9 cellular contexts compared by ENCODE assay signal in genomic region chr13:51148952-51149573, GRCh38. TPM values are rescaled to one million over a fixed set of nuclear protein-coding genes. Genes with fewer than 3 reads are reported as not detected.
DNase-seq lines count a peak whose midpoint lies in the region; ATAC-seq and TF ChIP-seq lines count a peak whose summit lies in the region.
"Had no signal": no experiment of that assay in that cellular context is flagged by ENCODE, and none has a peak within 500 bp of the region (broad histone marks: within the 10 kb centered on the region; RNA-seq: fewer than 3 reads in every experiment).

No MANE protein-coding gene starts in this region.

- ATAC-seq in gastroesophageal sphincter (peak; percentile 50), HG02973 (IDR thresholded peaks at IDR 0.05; ENCODE audit: unreplicated experiment) (no peak), HG03280 (IDR thresholded peaks at IDR 0.05; ENCODE audit: unreplicated experiment) (no peak)

- CTCF ChIA-PET in SK-N-SH (lab: Yijun Ruan, JAX), result interaction anchor here (0.6 to 10.5 kb wide), 40 partner anchors 9 to 1134 kb away, joined by 3 to 257 read pairs (median 4); partner anchors contain the start of gene KCNRG

- no peaks in the 10 kb centered on the region for H3K27me3 ChIP-seq in BE2C
- H3K27me3 ChIP-seq in HUES64 (ENCODE audit: insufficient read depth, low read length), result no peaks in the 10 kb centered on the region
- H3K27me3 ChIP-seq in SK-N-SH (ENCODE audit: insufficient read depth), result no peaks in the 10 kb centered on the region; the same call in none of the 2 replicates
- no peaks in the 10 kb centered on the region for H3K27me3 ChIP-seq in gastroesophageal sphincter
- H3K27me3 ChIP-seq in ovary, result no peaks in the 10 kb centered on the region
- no peaks in the 10 kb centered on the region for H3K27me3 ChIP-seq in effector memory CD4-positive, alpha-beta T cell (replicated peaks; ENCODE audit: control insufficient read depth, insufficient read depth, low read length, poor library complexity, severe bottlenecking)

- H3K79me2 ChIP-seq in SK-N-SH (ENCODE audit: insufficient read depth), result no peaks in the 10 kb centered on the region

- no peak overlapping the region for H3K4me2 ChIP-seq in SK-N-SH

- TF ChIP-seq EP300 in SK-N-SH (IDR thresholded peaks at IDR 0.05; ENCODE audit: borderline replicate concordance in 1 of 2, low read depth in 1 of 2, low read length in 1 of 2) (no peak), gastroesophageal sphincter (IDR thresholded peaks at IDR 0.05) (no peak), ovary (IDR thresholded peaks at IDR 0.05) (no peak)

- peak overlapping the region; percentile 39 for H3K9ac ChIP-seq in HUES64 (ENCODE audit: low read depth, low read length)
- H3K9ac ChIP-seq in SK-N-SH, result no peak overlapping the region

- 2% methylated on average over 4 of the region's 4 CpGs for WGBS in HUES64
- 16% methylated on average over 4 of the region's 4 CpGs for WGBS in SK-N-SH (ENCODE audit: low lambda C conversion rate)
- 3% methylated on average over 3 of the region's 4 CpGs; no CpG with 5 or more reads in 1 of the 2 donors for WGBS in gastroesophageal sphincter (ENCODE audit: low coverage in 1 of 2), 2 donors
- 0 to 4% (median 4%) methylated on average over 4 of the region's 4 CpGs for WGBS in ovary, 3 donors

- H3K9me3 ChIP-seq in BE2C (no peaks in the 10 kb centered on the region), HUES64 (ENCODE audit: insufficient read depth, low read depth, low read length) (peaks cover 7% of the 10 kb centered on the region; the same call in 1 of the 2 replicates), SK-N-SH (no peaks in the 10 kb centered on the region), gastroesophageal sphincter (no peaks in the 10 kb centered on the region), ovary (no peaks in the 10 kb centered on the region)
- H3K9me3 ChIP-seq in effector memory CD4-positive, alpha-beta T cell (ENCODE audit: control insufficient read depth, low read length), result no peaks in the 10 kb centered on the region

- H3K36me3 ChIP-seq in BE2C (no peaks in the 10 kb centered on the region), HUES64 (ENCODE audit: insufficient read depth, low read length) (no peaks in the 10 kb centered on the region), SK-N-SH (replicated peaks in 1 of 2; ENCODE audit: control insufficient read depth in 1 of 2, insufficient read depth in 2 of 2, low read length in 1 of 2) (no peaks in the 10 kb centered on the region), gastroesophageal sphincter (no peaks in the 10 kb centered on the region), ovary (no peaks in the 10 kb centered on the region)
- H3K36me3 ChIP-seq in effector memory CD4-positive, alpha-beta T cell (ENCODE audit: control insufficient read depth, insufficient read depth, low read length), result no peaks in the 10 kb centered on the region

- peak; percentile 98 for TF ChIP-seq RAD21 in SK-N-SH (IDR thresholded peaks at IDR 0.05; ENCODE audit: low read length)

- no peak overlapping the region for H2AFZ ChIP-seq in SK-N-SH (ENCODE audit: low read depth)

- no peaks in the 10 kb centered on the region for H3F3A ChIP-seq in SK-N-SH (replicated peaks; ENCODE audit: insufficient read depth)

- H3K4me1 ChIP-seq in BE2C (peaks cover 4% of the 10 kb centered on the region; the same call in 1 of the 2 replicates), HUES64 (ENCODE audit: insufficient read depth, low read length) (peaks cover 59% of the 10 kb centered on the region), SK-N-SH (ENCODE audit: control insufficient read depth in 1 of 2, insufficient read depth in 2 of 2, low read depth in 1 of 2, low read length in 1 of 2) (no peaks in the 10 kb centered on the region; a peak in 1 of 4 replicates), gastroesophageal sphincter (peaks cover 0 to 5% (median 0%) of the 10 kb centered on the region in 3 donors), ovary (ENCODE audit: insufficient read depth) (no peaks in the 10 kb centered on the region)
- no peaks in the 10 kb centered on the region for H3K4me1 ChIP-seq in effector memory CD4-positive, alpha-beta T cell (ENCODE audit: control insufficient read depth, insufficient read depth, low read length, poor library complexity, severe bottlenecking)

- DNase-seq in BE2C (peak; percentile 47), SK-N-SH (peak; percentile 69), ovary (peak in 3 of 5 donors; percentile 12 to 37 (median 25))
- no peak for DNase-seq in effector memory CD4-positive, alpha-beta T cell

- H3K9me2 ChIP-seq in SK-N-SH, result no peaks in the 10 kb centered on the region

- H4K20me1 ChIP-seq in SK-N-SH (ENCODE audit: insufficient read depth), result no peaks in the 10 kb centered on the region

- intact Hi-C loops in ovary (cut with DNase I), result loop anchor here in 1 of 4 donors (10.0 kb wide), 1 partner anchor 136 kb away; no protein-coding TSS in a partner anchor

- POLR2A ChIA-PET in SK-N-SH (lab: Yijun Ruan, JAX), result no interaction called here

- TF ChIP-seq POLR2A in gastroesophageal sphincter (IDR thresholded peaks at IDR 0.05), result no peak
- no peak for TF ChIP-seq POLR2A in ovary (IDR thresholded peaks at IDR 0.05)

- H3K27ac ChIP-seq in HUES64 (ENCODE audit: low read depth, low read length), result peak overlapping the region; percentile 91
- H3K27ac ChIP-seq in SK-N-SH (ENCODE audit: low read depth in 2 of 2, low read length in 1 of 2), result no peak overlapping the region
- H3K27ac ChIP-seq in gastroesophageal sphincter, result peak overlapping the region in 1 of 4 donors; percentile 56
- no peak overlapping the region for H3K27ac ChIP-seq in ovary
- no peak overlapping the region for H3K27ac ChIP-seq in effector memory CD4-positive, alpha-beta T cell (ENCODE audit: insufficient read depth, low read length, poor library complexity, severe bottlenecking)
- H3K27ac ChIP-seq: epithelial cell of prostate had no signal

- H3K4me3 ChIP-seq in BE2C (ENCODE audit: low read depth, low read length) (no peak overlapping the region), HUES64 (ENCODE audit: low read length) (no peak overlapping the region), SK-N-SH (ENCODE audit: low read depth in 2 of 2, low read length in 1 of 2) (no peak overlapping the region; a peak in 1 of 4 replicates), gastroesophageal sphincter (no peak overlapping the region), ovary (no peak overlapping the region)
- H3K4me3 ChIP-seq in effector memory CD4-positive, alpha-beta T cell (ENCODE audit: insufficient read depth, low read depth, low read length, poor library complexity, severe bottlenecking), result no peak overlapping the region

- TF ChIP-seq CTCF in BE2C (IDR thresholded peaks at IDR 0.05; ENCODE audit: low read depth, low read length) (peak; percentile 88), SK-N-SH (IDR thresholded peaks at IDR 0.05) (peak; percentile 72), gastroesophageal sphincter (IDR thresholded peaks at IDR 0.05) (peak; percentile 45 to 76 (median 68)), ovary (IDR thresholded peaks at IDR 0.05) (peak in 1 of 3 donors; percentile 38)

TF ChIP-seq in SK-N-SH, 30 proteins besides CTCF, POLR2A, EP300 and RAD21:
- TF ChIP-seq SMC3 (IDR thresholded peaks at IDR 0.05; ENCODE audit: low read depth, low read length) (peak; percentile 89), FOXJ3 (CRISPR knock-in tag; IDR thresholded peaks at IDR 0.05) (no peak)

RNA-seq across cellular contexts. Expression of gene C13orf42, which starts 38.0 kb away (rescaled TPM):
- polyA plus RNA-seq in BE2C (2012; ENCODE audit: insufficient read depth, insufficient read length, low read depth), result not detected
- 6.7 TPM for polyA plus RNA-seq in HUES64 (2013, experiment 1 of 2)
- 3.7 TPM for polyA plus RNA-seq in HUES64 (2013, experiment 2 of 2)
- polyA plus RNA-seq in SK-N-SH (2012; rRNA removed) (not detected in 2 replicates), ovary (under 1 TPM in 1 of 2 donors, not detected in 1; 0.04 TPM)
- polyA plus RNA-seq in SK-N-SH (2012; cell fraction: cytosol; rRNA removed), result not detected in 2 replicates
- not detected in 2 replicates for polyA plus RNA-seq in SK-N-SH (2012; cell fraction: nucleus; rRNA removed)
- total RNA-seq in gastroesophageal sphincter (under 1 TPM in 1 of 4 donors, not detected in 3; 0.46 TPM), ovary (not detected)

Comparison
In these comparisons a context has a peak if more than half of its experiments do, and no peak if none do; other contexts are left out.
1. DNase-seq: peak in BE2C (single experiment), SK-N-SH (single experiment) and ovary (3 of 5); none in effector memory CD4-positive, alpha-beta T cell (0 of 3).